9 cellular contexts compared by ENCODE assay signal in the genomic region with DNA sequence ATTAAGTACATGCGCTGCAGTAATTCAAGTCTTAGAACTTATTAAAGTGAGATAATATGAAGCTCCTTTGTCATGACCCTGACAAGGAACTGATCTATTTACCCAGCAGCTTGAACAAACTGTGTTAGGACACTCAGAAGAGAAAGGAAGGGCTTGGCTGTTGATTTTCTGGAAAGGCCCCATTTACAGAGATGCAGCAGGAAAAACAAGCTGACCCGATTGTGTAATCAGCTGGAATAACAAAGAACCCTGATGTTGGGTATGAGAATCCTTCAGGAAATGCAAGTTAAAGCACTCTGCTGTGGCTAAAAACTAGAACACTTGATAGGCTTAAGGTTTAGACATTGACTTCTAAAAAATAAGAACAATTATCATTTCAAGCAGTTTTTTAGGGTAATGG.
DNase-seq lines count a peak whose midpoint lies in the region; ATAC-seq and TF ChIP-seq lines count a peak whose summit lies in the region.
"Had no signal": no experiment of that assay in that cellular context is flagged by ENCODE, and none has a peak within 500 bp of the region (broad histone marks: within the 10 kb centered on the region; RNA-seq: fewer than 3 reads in every experiment).

No MANE protein-coding gene starts in this region.

- no peak for TF ChIP-seq POLR2A in suprapubic skin (IDR thresholded peaks at IDR 0.05)

- H3K9me3 ChIP-seq in suprapubic skin: no peaks in the 10 kb centered on the region

- TF ChIP-seq CTCF in LNCaP clone FGC (IDR thresholded peaks at IDR 0.05; ENCODE audit: control insufficient read depth, extremely low read depth, insufficient read depth): no peak
- TF ChIP-seq CTCF in suprapubic skin (IDR thresholded peaks at IDR 0.05): no peak

- peak overlapping the region; percentile 5 for H3K27ac ChIP-seq in suprapubic skin

- peak overlapping the region; percentile 10; the same call in 1 of the 2 replicates for H3K4me3 ChIP-seq in LNCaP clone FGC (ENCODE audit: low read depth, low read length)
- no peak overlapping the region for H3K4me3 ChIP-seq in suprapubic skin

- peaks cover 9% of the 10 kb centered on the region for H3K4me1 ChIP-seq in suprapubic skin

- DNase-seq in LNCaP clone FGC (ENCODE audit: low read depth): peak; percentile 97
- DNase-seq in dedifferentiated amniotic fluid mesenchymal stem cell (ENCODE audit: extremely low spot score): peak; percentile 31
- DNase-seq in iPS-NIHi11 (ENCODE audit: low spot score): peak; percentile 52
- DNase-seq in suprapubic skin (ENCODE audit: low spot score in 2 of 2): no peak
- no peak for DNase-seq in NCI-H524 (lab: John Stamatoyannopoulos, UW)
- DNase-seq in DMS79 (lab: John Stamatoyannopoulos, UW): no peak
- DNase-seq: small intestine; stimulated activated naive CD4-positive, alpha-beta T cell treated with Interleukin-2 at 50 U/mL for 16 hours had no signal

- ATAC-seq in GM18867 (IDR thresholded peaks at IDR 0.05; ENCODE audit: unreplicated experiment): no peak

- H3K27me3 ChIP-seq in suprapubic skin: no peaks in the 10 kb centered on the region

- TF ChIP-seq EP300 in suprapubic skin (IDR thresholded peaks at IDR 0.05): no peak

- 58% methylated on average over 2 of the region's 2 CpGs for WGBS in suprapubic skin

- no peaks in the 10 kb centered on the region for H3K36me3 ChIP-seq in suprapubic skin

Comparison
In these comparisons a context has a peak if more than half of its experiments do, and no peak if none do; other contexts are left out.
1. DNase-seq: peak in LNCaP clone FGC (single experiment), dedifferentiated amniotic fluid mesenchymal stem cell (single experiment) and iPS-NIHi11 (single experiment); none in suprapubic skin (0 of 2), NCI-H524 (0 of 2) and DMS79 (single experiment).